Comparison of ENCODE assay signal across 19 cellular contexts in the genomic region with DNA sequence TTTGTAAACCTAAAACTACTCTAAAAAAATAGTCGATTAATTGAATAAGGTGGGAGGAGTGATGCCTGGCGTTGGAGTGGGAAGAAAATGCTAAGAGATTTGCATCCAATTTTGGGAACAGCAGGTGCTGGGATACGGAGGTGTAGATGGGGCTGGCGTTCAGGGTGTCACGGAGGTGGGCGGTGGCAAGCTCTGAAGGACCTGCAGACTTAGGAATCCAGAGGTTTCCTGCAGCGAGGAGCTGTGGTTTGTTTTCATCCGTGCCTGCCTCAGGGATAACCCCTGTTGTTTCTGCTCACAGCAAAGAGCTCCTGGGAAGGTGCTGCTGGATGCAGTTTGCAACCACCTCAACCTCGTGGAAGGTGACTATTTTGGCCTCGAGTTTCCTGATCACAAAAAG.
DNase-seq lines count a peak whose midpoint lies in the region; ATAC-seq and TF ChIP-seq lines count a peak whose summit lies in the region.
"Had no signal": no experiment of that assay in that cellular context is flagged by ENCODE, and none has a peak within 500 bp of the region (broad histone marks: within the 10 kb centered on the region; RNA-seq: fewer than 3 reads in every experiment).

No MANE protein-coding gene starts in this region.

- DNase-seq in ELF-1 (ENCODE audit: low read depth, low spot score) (peak; percentile 49), IMR-90 (no peak), coronary artery (ENCODE audit: low spot score) (peak; percentile 17), nephron progenitor cell (no peak), G401 (ENCODE audit: low spot score) (no peak), trophoblast cell (no peak)
- no peak for DNase-seq in CD8-positive, alpha-beta memory T cell
- DNase-seq in activated CD4-positive, alpha-beta T cell treated with anti-CD3 and anti-CD28 coated beads for 4 hours: no peak
- DNase-seq: 8988T; C1 segment of cervical spinal cord; CD4-positive, alpha-beta memory T cell; COR-L47; DMS153; DND-41; GM23248; H7 had no signal

- WGBS in IMR-90 (ENCODE audit: extremely low coverage in 2 of 2, insufficient read length in 1 of 2), 2 experiments: 82% methylated on average over 2 of the region's 10 CpGs; no CpG with 5 or more reads in 1 of the 2 experiments
- WGBS in trophoblast cell (ENCODE audit: extremely low coverage, insufficient coverage, insufficient read length): 100% methylated on average over 2 of the region's 10 CpGs

- TF ChIP-seq CTCF in IMR-90 (conservative IDR thresholded peaks at IDR 0.05; ENCODE audit: low read depth, low read length): no peak
- no peak for TF ChIP-seq CTCF in coronary artery (IDR thresholded peaks at IDR 0.05)
- no peak for TF ChIP-seq CTCF in nephron progenitor cell (IDR thresholded peaks at IDR 0.05)

- no peaks in the 10 kb centered on the region for H3K9me3 Mint-ChIP-seq in nephron progenitor cell
- H3K9me3 Mint-ChIP-seq in CD8-positive, alpha-beta memory T cell: no peaks in the 10 kb centered on the region
- H3K9me3 Mint-ChIP-seq: CD4-positive, alpha-beta memory T cell had no signal

- H3K4me2 ChIP-seq in IMR-90 (ENCODE audit: low read depth, low read length): no peak overlapping the region
- no peak overlapping the region for H3K4me2 ChIP-seq in trophoblast cell (ENCODE audit: low read length)

- H2AK9ac ChIP-seq in IMR-90 (replicated peaks; ENCODE audit: low read depth, low read length, poor library complexity): peak overlapping the region; percentile 13

- TF ChIP-seq POLR2A in IMR-90 (IDR thresholded peaks at IDR 0.05; ENCODE audit: low read depth, low read length): no peak

- peaks cover 39% of the 10 kb centered on the region for H3K4me1 Mint-ChIP-seq in nephron progenitor cell
- no peaks in the 10 kb centered on the region for H3K4me1 Mint-ChIP-seq in CD8-positive, alpha-beta memory T cell
- H3K4me1 Mint-ChIP-seq: B cell; CD4-positive, alpha-beta memory T cell had no signal

- H3K4me3 ChIP-seq in IMR-90 (ENCODE audit: insufficient read depth, low read depth, low read length) (no peak overlapping the region), coronary artery (no peak overlapping the region), trophoblast cell (ENCODE audit: low read depth, low read length) (no peak overlapping the region)
- H3K4me3 ChIP-seq in CD8-positive, alpha-beta memory T cell (ENCODE audit: low read length): no peak overlapping the region
- H3K4me3 ChIP-seq: GM23248, K562 had no signal

- intact Hi-C loops in IMR-90 (cut with micrococcal nuclease): no loop called here

- no peak overlapping the region for H3K23ac ChIP-seq in IMR-90 (ENCODE audit: low read depth, low read length)
- no peak overlapping the region for H3K23ac ChIP-seq in trophoblast cell (ENCODE audit: low read length)

- H3K79me2 ChIP-seq in trophoblast cell (ENCODE audit: control insufficient read depth, insufficient read depth, low read length, poor library complexity): no peaks in the 10 kb centered on the region

- no peak overlapping the region for H3K56ac ChIP-seq in IMR-90 (ENCODE audit: extremely low read depth, insufficient read depth, low read length)

- H2BK5ac ChIP-seq in IMR-90 (ENCODE audit: low read depth, low read length, poor library complexity, severe bottlenecking): no peak overlapping the region
- no peak overlapping the region for H2BK5ac ChIP-seq in trophoblast cell (ENCODE audit: low read depth, low read length, poor library complexity)

- no peak overlapping the region for H2BK15ac ChIP-seq in IMR-90 (ENCODE audit: low read depth, low read length)

- H3K27me3 ChIP-seq in IMR-90 (ENCODE audit: control insufficient read depth, insufficient read depth, low read length) (no peaks in the 10 kb centered on the region), trophoblast cell (ENCODE audit: insufficient read depth, low read length) (no peaks in the 10 kb centered on the region)
- H3K27me3 ChIP-seq in CD8-positive, alpha-beta memory T cell (ENCODE audit: insufficient read depth, low read length, poor library complexity, severe bottlenecking): no peaks in the 10 kb centered on the region

- peak overlapping the region; percentile 31 for H3K27ac Mint-ChIP-seq in nephron progenitor cell
- H3K27ac Mint-ChIP-seq in CD8-positive, alpha-beta memory T cell: peak overlapping the region in 1 of 8 donors; percentile 22
- H3K27ac Mint-ChIP-seq: B cell; CD4-positive, alpha-beta memory T cell had no signal

- H4K20me1 ChIP-seq in IMR-90 (ENCODE audit: insufficient read depth, low read length): peaks cover 40% of the 10 kb centered on the region

- H4K8ac ChIP-seq in IMR-90 (ENCODE audit: low read depth in 2 of 2, low read length in 2 of 2) (no peak overlapping the region), trophoblast cell (ENCODE audit: low read depth, low read length) (no peak overlapping the region)

- no peak overlapping the region for H3K4me3 Mint-ChIP-seq in nephron progenitor cell
- H3K4me3 Mint-ChIP-seq in CD8-positive, alpha-beta memory T cell: no peak overlapping the region
- H3K4me3 Mint-ChIP-seq: B cell; CD4-positive, alpha-beta memory T cell had no signal

- no peak overlapping the region for H3K18ac ChIP-seq in IMR-90 (ENCODE audit: low read depth, low read length)
- no peak overlapping the region for H3K18ac ChIP-seq in trophoblast cell (ENCODE audit: low read length)

- H3K27ac ChIP-seq in IMR-90 (ENCODE audit: insufficient read depth, low read length) (no peak overlapping the region), coronary artery (no peak overlapping the region), trophoblast cell (ENCODE audit: low read depth, low read length) (no peak overlapping the region)
- H3K27ac ChIP-seq in CD8-positive, alpha-beta memory T cell (ENCODE audit: low read depth, low read length): no peak overlapping the region
- H3K27ac ChIP-seq: GM23248, HL-60 had no signal

- POLR2A ChIA-PET in IMR-90 (lab: Charles Lee; ENCODE audit: unreplicated experiment): no interaction called here
- POLR2A ChIA-PET in CD8-positive, alpha-beta memory T cell (lab: Charles Lee): no interaction called here

- H2AK5ac ChIP-seq in IMR-90 (ENCODE audit: low read depth, low read length) (no peak overlapping the region), trophoblast cell (ENCODE audit: low read length) (no peak overlapping the region)

- H4K5ac ChIP-seq in IMR-90 (ENCODE audit: low read depth, low read length): no peak overlapping the region

- peaks cover 65% of the 10 kb centered on the region for H3K36me3 Mint-ChIP-seq in nephron progenitor cell (ENCODE audit: low read depth)
- no peaks in the 10 kb centered on the region for H3K36me3 Mint-ChIP-seq in CD8-positive, alpha-beta memory T cell
- H3K36me3 Mint-ChIP-seq: CD4-positive, alpha-beta memory T cell had no signal

- H3K9ac ChIP-seq in IMR-90 (ENCODE audit: low read depth, low read length) (no peak overlapping the region), trophoblast cell (ENCODE audit: low read length) (no peak overlapping the region)
- H3K9ac ChIP-seq: GM23248 had no signal

- peaks cover 25% of the 10 kb centered on the region for H3K9me1 ChIP-seq in IMR-90 (ENCODE audit: insufficient read depth, low read length)

- H3K27me3 Mint-ChIP-seq in nephron progenitor cell (ENCODE audit: low read depth, poor library complexity): peaks cover 9% of the 10 kb centered on the region
- H3K27me3 Mint-ChIP-seq in CD8-positive, alpha-beta memory T cell: peaks cover 3 to 18% of the 10 kb centered on the region in 2 donors

- no peak for TF ChIP-seq RAD21 in IMR-90 (IDR thresholded peaks at IDR 0.05; ENCODE audit: low read length)

- H2BK20ac ChIP-seq in IMR-90 (ENCODE audit: low read depth, low read length): no peak overlapping the region

- H3K36me3 ChIP-seq in IMR-90 (ENCODE audit: control insufficient read depth, insufficient read depth, low read length): peaks cover 28% of the 10 kb centered on the region
- no peaks in the 10 kb centered on the region for H3K36me3 ChIP-seq in CD8-positive, alpha-beta memory T cell (ENCODE audit: insufficient read depth, low read length)
- H3K36me3 ChIP-seq in trophoblast cell (ENCODE audit: control insufficient read depth in 1 of 2, insufficient read depth in 2 of 2, low read length in 2 of 2): peaks cover 3% of the 10 kb centered on the region in 2 experiments

- CTCF ChIA-PET in IMR-90 (lab: Yijun Ruan, JAX): no interaction called here
- CTCF ChIA-PET in CD8-positive, alpha-beta memory T cell (lab: Charles Lee): no interaction called here

- peaks cover 51 to 89% of the 10 kb centered on the region in 2 experiments for H3K79me1 ChIP-seq in IMR-90 (ENCODE audit: low read depth in 1 of 2, low read length in 2 of 2)
- H3K79me1 ChIP-seq in trophoblast cell (ENCODE audit: low read length): no peaks in the 10 kb centered on the region

- H3K4me1 ChIP-seq in IMR-90 (ENCODE audit: control insufficient read depth, insufficient read depth, low read length) (peaks cover 3% of the 10 kb centered on the region; the same call in 1 of the 2 replicates), trophoblast cell (ENCODE audit: control insufficient read depth in 1 of 2, insufficient read depth in 2 of 2, low read length in 2 of 2) (no peaks in the 10 kb centered on the region)
- H3K4me1 ChIP-seq in CD8-positive, alpha-beta memory T cell (ENCODE audit: insufficient read depth, low read length): no peaks in the 10 kb centered on the region

- dilution Hi-C loops in IMR-90 (cut with HindIII; ENCODE audit: low sequenced_read_pairs, unreplicated experiment): no loop called here

- H3K4ac ChIP-seq in IMR-90 (ENCODE audit: low read depth, low read length) (no peak overlapping the region), trophoblast cell (ENCODE audit: low read depth, low read length) (no peak overlapping the region)

- no peak for ATAC-seq in IMR-90 (ENCODE audit: low read depth)
- ATAC-seq: K562 had no signal

- H2AFZ ChIP-seq in IMR-90 (replicated peaks; ENCODE audit: low read length, poor library complexity) (no peak overlapping the region), trophoblast cell (ENCODE audit: insufficient read depth, low read length, poor library complexity) (no peak overlapping the region)
- H2AFZ ChIP-seq: GM23248 had no signal

- no peak overlapping the region for H4K12ac ChIP-seq in trophoblast cell (ENCODE audit: low read depth, low read length)

- H2BK12ac ChIP-seq in trophoblast cell (ENCODE audit: low read length): no peak overlapping the region

- in situ Hi-C loops in IMR-90 (cut with MboI; ENCODE audit: low sequenced_read_pairs): no loop called here
- in situ Hi-C loops in G401 (cut with HindIII; ENCODE audit: low sequenced_read_pairs): no loop called here

- no peaks in the 10 kb centered on the region for H3K9me3 ChIP-seq in IMR-90 (ENCODE audit: control insufficient read depth, insufficient read depth, low read length)
- no peaks in the 10 kb centered on the region for H3K9me3 ChIP-seq in CD8-positive, alpha-beta memory T cell (ENCODE audit: low read length)
- no peaks in the 10 kb centered on the region for H3K9me3 ChIP-seq in trophoblast cell (ENCODE audit: insufficient read depth, low read depth, low read length)

- H3K14ac ChIP-seq in IMR-90 (replicated peaks; ENCODE audit: low read depth, low read length) (no peak overlapping the region), trophoblast cell (ENCODE audit: low read length) (no peak overlapping the region)

- H2BK120ac ChIP-seq in IMR-90 (ENCODE audit: low read depth, low read length): no peak overlapping the region
- no peak overlapping the region for H2BK120ac ChIP-seq in trophoblast cell (ENCODE audit: insufficient read depth, low read length, poor library complexity)

- no TSS peak for BruUV-seq in IMR-90 (replicated peaks; lab: Mats Ljungman, UMichigan)

- H4K91ac ChIP-seq in IMR-90 (ENCODE audit: insufficient read depth, low read depth, low read length) (no peak overlapping the region), trophoblast cell (ENCODE audit: low read depth, low read length) (no peak overlapping the region)

Comparison
In these comparisons a context has a peak if more than half of its experiments do, and no peak if none do; other contexts are left out.
1. DNase-seq: peak in ELF-1 (single experiment) and coronary artery (single experiment); none in IMR-90 (single experiment), nephron progenitor cell (single experiment), G401 (single experiment), CD8-positive, alpha-beta memory T cell (0 of 5), activated CD4-positive, alpha-beta T cell treated with anti-CD3 and anti-CD28 coated beads for 4 hours (0 of 2) and trophoblast cell (0 of 2).